In the genomic region with DNA sequence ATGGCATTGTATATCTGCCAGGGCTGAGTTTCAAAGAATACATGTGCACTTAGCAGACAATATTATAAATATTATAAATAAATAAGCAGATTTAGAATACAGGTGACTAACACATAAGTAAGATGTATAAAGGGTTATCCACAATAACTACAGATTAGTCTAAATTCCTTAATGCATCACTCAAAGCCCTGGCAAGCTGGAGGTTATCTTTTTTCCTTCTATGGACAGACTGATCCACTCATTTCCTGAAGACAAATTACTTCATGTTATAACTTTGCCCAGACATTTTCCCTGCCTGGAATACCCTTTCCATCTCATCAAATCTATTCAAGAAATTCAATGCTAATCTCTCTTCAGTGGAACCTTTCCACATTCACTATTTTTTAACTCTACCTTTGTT, we compare ENCODE assay signal across 27 cellular contexts. TPM values are rescaled to one million over a fixed set of nuclear protein-coding genes. Genes with fewer than 3 reads are reported as not detected.
DNase-seq lines count a peak whose midpoint lies in the region; ATAC-seq and TF ChIP-seq lines count a peak whose summit lies in the region.
"Had no signal": no experiment of that assay in that cellular context is flagged by ENCODE, and none has a peak within 500 bp of the region (broad histone marks: within the 10 kb centered on the region; RNA-seq: fewer than 3 reads in every experiment).

No MANE protein-coding gene starts in this region.

- no peak overlapping the region for H3K9ac ChIP-seq in mammary epithelial cell (ENCODE audit: insufficient read depth, low read length)

- no peaks in the 10 kb centered on the region for H3K9me3 ChIP-seq in mammary epithelial cell (replicated peaks; ENCODE audit: insufficient read depth, low read length)
- H3K9me3 ChIP-seq: ascending aorta, heart left ventricle, lower lobe of right lung, transverse colon had no signal

- DNase-seq in EL (peak; percentile 40), M059J (ENCODE audit: low read depth) (peak; percentile 24), mammary epithelial cell (peak; percentile 45), foreskin keratinocyte (peak; percentile 70 to 81), cerebellar nuclear complex (lab: John Stamatoyannopoulos, UW) (no peak), NCI-H2196 (lab: John Stamatoyannopoulos, UW; ENCODE audit: unreplicated experiment) (no peak)
- DNase-seq in activated CD8-positive, alpha-beta memory T cell treated with anti-CD3 and anti-CD28 coated beads for 24 hours = no peak
- DNase-seq: activated CD4-positive, CD25-positive, alpha-beta regulatory T cell; activated CD8-positive, alpha-beta memory T cell treated with anti-CD3 and anti-CD28 coated beads, Interleukin-2, amount 10 ng/mL, durations not matched to agents 7 days and 5 days; activated gamma-delta T cell treated with Interleukin-2 at 50 U/mL for 16 hours; activated naive CD8-positive, alpha-beta T cell treated with anti-CD3 and anti-CD28 coated beads, Interleukin-2, amount 10 ng/mL, durations not matched to agents 7 days and 5 days; activated T-cell treated with anti-CD3 and anti-CD28 coated beads, Interleukin-2, amount 50 U/mL, for 4 hours; CD4-positive, alpha-beta memory T cell; H7; heart left ventricle; Kasumi-1; lower lobe of right lung; naive thymus-derived CD8-positive, alpha-beta T cell; NCI-H1436 treated with DMSO at 0.1 percent for 48 hours; NCI-H2081 treated with DMSO at 0.1 percent for 48 hours; NCI-H748 treated with DMSO at 0.1 percent for 48 hours; RPMI8226; stimulated activated CD4-positive, alpha-beta T cell treated with anti-CD3 and anti-CD28 coated beads, Interleukin-4, amount 100 ng/mL, for 24 hours; transverse colon had no signal

- no peaks in the 10 kb centered on the region for H3K27me3 ChIP-seq in mammary epithelial cell (ENCODE audit: insufficient read depth, low read length)
- H3K27me3 ChIP-seq in foreskin keratinocyte = no peaks in the 10 kb centered on the region
- H3K27me3 ChIP-seq: ascending aorta, heart left ventricle, transverse colon had no signal

- dilution Hi-C loops in mammary epithelial cell (cut with HindIII; ENCODE audit: low sequenced_read_pairs) = no loop called here

- peaks cover 97% of the 10 kb centered on the region for H3K79me2 ChIP-seq in mammary epithelial cell (ENCODE audit: insufficient read depth, low read length)

- intact Hi-C loops in mammary epithelial cell (cut with micrococcal nuclease) = no loop called here

- no peaks in the 10 kb centered on the region for H3K36me3 ChIP-seq in mammary epithelial cell (ENCODE audit: insufficient read depth, low read length)
- H3K36me3 ChIP-seq: ascending aorta, heart left ventricle, lower lobe of right lung, transverse colon had no signal

- H3K27ac ChIP-seq in mammary epithelial cell (ENCODE audit: insufficient read depth, low read depth, low read length) (no peak overlapping the region), foreskin keratinocyte (no peak overlapping the region)
- H3K27ac ChIP-seq: ascending aorta, heart left ventricle, lower lobe of right lung, transverse colon had no signal

- peak overlapping the region; percentile 67 for H3K4me2 ChIP-seq in mammary epithelial cell (ENCODE audit: insufficient read depth, low read depth, low read length)

- ATAC-seq in foreskin keratinocyte = peak; percentile 18
- no peak for ATAC-seq in HG03432 (IDR thresholded peaks at IDR 0.05; ENCODE audit: unreplicated experiment)
- ATAC-seq: activated CD8-positive, alpha-beta memory T cell treated with anti-CD3 and anti-CD28 coated beads, Interleukin-2, amount 10 ng/mL, durations not matched to agents 7 days and 5 days; activated T-cell treated with anti-CD3 and anti-CD28 coated beads, Interleukin-2, amount 50 U/mL, for 4 hours; heart left ventricle; lower lobe of right lung; naive thymus-derived CD8-positive, alpha-beta T cell; sciatic nerve had no signal

- in situ Hi-C loops in mammary epithelial cell (cut with MboI; ENCODE audit: low sequenced_read_pairs in 2 of 2) = no loop called here

- H2AFZ ChIP-seq in mammary epithelial cell (ENCODE audit: low read depth, low read length) = no peak overlapping the region

- peak overlapping the region in 1 of 3 experiments; percentile 12 for H3K4me3 ChIP-seq in mammary epithelial cell (replicated peaks in 1 of 3; ENCODE audit: insufficient read depth in 1 of 3, low read depth in 2 of 3, low read length in 3 of 3)
- H3K4me3 ChIP-seq: ascending aorta, heart left ventricle, lower lobe of right lung, transverse colon had no signal

- no peak for TF ChIP-seq CTCF in mammary epithelial cell (conservative IDR thresholded peaks at IDR 0.05 in 1 of 2, IDR thresholded peaks at IDR 0.05 in 1 of 2; ENCODE audit: extremely low read depth in 1 of 2, insufficient read depth in 1 of 2, low read depth in 1 of 2, low read length in 2 of 2)
- TF ChIP-seq CTCF in foreskin keratinocyte (conservative IDR thresholded peaks at IDR 0.05) = no peak

- H3K4me1 ChIP-seq in mammary epithelial cell (ENCODE audit: insufficient read depth, low read length) (peaks cover 42% of the 10 kb centered on the region), foreskin keratinocyte (peaks cover 62% of the 10 kb centered on the region)

- no TSS peak for BruUV-seq in mammary epithelial cell (replicated peaks; lab: Mats Ljungman, UMichigan)

- CTCF ChIA-PET in mammary epithelial cell (lab: Charles Lee; ENCODE audit: low non-redundant PET) = no interaction called here

- no peaks in the 10 kb centered on the region for H4K20me1 ChIP-seq in mammary epithelial cell (ENCODE audit: insufficient read depth, low read length)

RNA-seq across cellular contexts. Expression of a gene that starts 38.8 kb away (rescaled TPM):
- 24.2 and 33.9 TPM in 2 replicates for total RNA-seq in M059J (2014; rRNA removed; shearing (Covaris generic))
- total RNA-seq in mammary epithelial cell (10 to 100 TPM; 55.2 to 83.2 TPM), foreskin keratinocyte (57.9 and 60.7 TPM in 2 replicates)
- polyA plus RNA-seq in mammary epithelial cell (30.1 TPM), foreskin keratinocyte (11.4 and 12.8 TPM in 2 replicates)
- 80.3 TPM for polyA minus RNA-seq in mammary epithelial cell

Comparison
In these comparisons a context has a peak if more than half of its experiments do, and no peak if none do; other contexts are left out.
1. DNase-seq: peak in EL (single experiment), M059J (single experiment), mammary epithelial cell (single experiment) and foreskin keratinocyte (2 of 2); none in cerebellar nuclear complex (0 of 2), NCI-H2196 (single experiment) and activated CD8-positive, alpha-beta memory T cell treated with anti-CD3 and anti-CD28 coated beads for 24 hours (single experiment).